Comparison of ENCODE assay signal across 9 cellular contexts in genomic region chr10:97889461-97890265, GRCh38. TPM values are rescaled to one million over a fixed set of nuclear protein-coding genes. Genes with fewer than 3 reads are reported as not detected.
DNase-seq lines count a peak whose midpoint lies in the region; ATAC-seq, FAIRE-seq and TF ChIP-seq lines count a peak whose summit lies in the region.
"Had no signal": no experiment of that assay in that cellular context is flagged by ENCODE, and none has a peak within 500 bp of the region (broad histone marks: within the 10 kb centered on the region; RNA-seq: fewer than 3 reads in every experiment).

No MANE protein-coding gene starts in this region.

- no peak for FAIRE-seq in H1 (lab: Jason Lieb, UNC)

- H3K23ac ChIP-seq in H1 (ENCODE audit: insufficient read length): no peak overlapping the region

- peak overlapping the region; percentile 45 for H4K5ac ChIP-seq in H1 (ENCODE audit: insufficient read length, low read depth, low read length)

- H3K4me2 ChIP-seq in H1 (ENCODE audit: insufficient read depth in 1 of 2, low read depth in 2 of 2, low read length in 2 of 2): peak overlapping the region; percentile 58 to 64
- H3K4me2 ChIP-seq in osteoblast (ENCODE audit: insufficient read depth, low read length): no peak overlapping the region

- H3K18ac ChIP-seq in H1 (ENCODE audit: extremely low read depth, low read length): peak overlapping the region; percentile 95

- H2AK5ac ChIP-seq in H1 (ENCODE audit: low read depth, low read length): peak overlapping the region; percentile 75; the same call in 1 of the 2 replicates

- H3K36me3 ChIP-seq in H1 (ENCODE audit: control insufficient read depth in 2 of 4, insufficient read depth in 4 of 4, low read length in 3 of 4) (no peaks in the 10 kb centered on the region), osteoblast (ENCODE audit: insufficient read depth, low read length) (no peaks in the 10 kb centered on the region)
- H3K36me3 ChIP-seq: thoracic aorta had no signal

- peak overlapping the region; percentile 83; the same call in 1 of the 2 replicates for H2BK5ac ChIP-seq in H1 (ENCODE audit: low read depth, low read length)

- H3K79me1 ChIP-seq in H1 (ENCODE audit: low read depth, low read length): no peaks in the 10 kb centered on the region

- peak overlapping the region; percentile 72 for H2BK120ac ChIP-seq in H1 (replicated peaks; ENCODE audit: low read depth, low read length)

- peak overlapping the region; percentile 85 for H3K4ac ChIP-seq in H1 (replicated peaks; ENCODE audit: insufficient read length, low read depth, low read length)

- no peak overlapping the region; a peak in 3 of 7 replicates for H3K9ac ChIP-seq in H1 (replicated peaks in 1 of 4; ENCODE audit: extremely low read depth in 1 of 4, low read depth in 3 of 4, low read length in 3 of 4)

- H3K27me3 ChIP-seq in H1 (replicated peaks in 1 of 4; ENCODE audit: control insufficient read depth in 3 of 4, extremely low read depth in 1 of 4, insufficient read depth in 3 of 4, low read length in 3 of 4) (no peaks in the 10 kb centered on the region; a peak in 1 of 7 replicates), osteoblast (ENCODE audit: insufficient read depth, low read length) (peaks cover 4% of the 10 kb centered on the region)

- H3K4me1 ChIP-seq in H1 (replicated peaks in 1 of 4; ENCODE audit: control insufficient read depth in 3 of 4, insufficient read depth in 4 of 4, low read length in 3 of 4): peaks cover 0 to 18% (median 13%) of the 10 kb centered on the region in 4 experiments; a peak in 6 of 7 replicates
- H3K4me1 ChIP-seq in osteoblast (ENCODE audit: insufficient read depth, low read length): peaks cover 12% of the 10 kb centered on the region

- DNase-seq in GOT3 (lab: John Stamatoyannopoulos, UW): peak; percentile 4
- DNase-seq in NCI-H226: peak; percentile 40
- peak; percentile 59 to 68 for DNase-seq in H1 (ENCODE audit: low read depth in 1 of 2, low spot score in 2 of 2)
- no peak for DNase-seq in osteoblast (ENCODE audit: insufficient read length, low spot score, missing footprints)
- no peak for DNase-seq in COR-L47 (lab: John Stamatoyannopoulos, UW)

- no peak for TF ChIP-seq POLR2A in H1 (IDR thresholded peaks at IDR 0.05; ENCODE audit: control extremely low read depth in 1 of 2, low read depth in 2 of 2, low read length in 2 of 2)

- peak overlapping the region; percentile 97 for H2BK20ac ChIP-seq in H1 (ENCODE audit: low read length)

- TF ChIP-seq CTCF in H1 (IDR thresholded peaks at IDR 0.05; ENCODE audit: control extremely low read depth in 1 of 3, insufficient read depth in 1 of 3, low read depth in 1 of 3, low read length in 3 of 3) (no peak), osteoblast (IDR thresholded peaks at IDR 0.05; ENCODE audit: extremely low read depth, low read depth, low read length) (no peak)

- H3K27ac ChIP-seq in H1 (ENCODE audit: low read depth, low read length) (no peak overlapping the region; the same call in 1 of the 2 replicates), osteoblast (ENCODE audit: low read depth, low read length) (no peak overlapping the region)
- H3K27ac ChIP-seq: thoracic aorta had no signal

- ATAC-seq in HG02852 (IDR thresholded peaks at IDR 0.05; ENCODE audit: unreplicated experiment) (no peak), GM21360 (IDR thresholded peaks at IDR 0.05; ENCODE audit: unreplicated experiment) (no peak), GM19455 (IDR thresholded peaks at IDR 0.05; ENCODE audit: unreplicated experiment) (no peak)

- H2BK15ac ChIP-seq in H1 (ENCODE audit: low read length): peak overlapping the region; percentile 84; the same call in 1 of the 2 replicates

- peak overlapping the region; percentile 99 for H4K91ac ChIP-seq in H1 (replicated peaks; ENCODE audit: insufficient read length, low read length)

- H3K4me3 ChIP-seq in H1 (ENCODE audit: extremely low read depth in 1 of 4, insufficient read depth in 2 of 4, low read depth in 3 of 4, low read length in 4 of 4) (peak overlapping the region in 1 of 4 experiments; percentile 40; a peak in 2 of 8 replicates), osteoblast (ENCODE audit: insufficient read depth, low read length) (peak overlapping the region; percentile 5)
- H3K4me3 ChIP-seq: thoracic aorta had no signal

- no peak overlapping the region for H3K56ac ChIP-seq in H1 (replicated peaks; ENCODE audit: insufficient read length, low read depth, low read length)

- H3K23me2 ChIP-seq in H1 (ENCODE audit: low read depth, low read length): peaks cover 4% of the 10 kb centered on the region; the same call in 1 of the 2 replicates

- CTCF ChIA-PET in H1 (lab: Charles Lee; ENCODE audit: partially characterized antibody): interaction anchor here (0.6 to 7.5 kb wide), 18 partner anchors 9 to 1534 kb away, joined by 3 to 56 read pairs (median 6); no protein-coding TSS in a partner anchor

- 40% methylated on average over 18 of the region's 18 CpGs; no CpG with 5 or more reads in 1 of the 2 experiments for WGBS in H1 (ENCODE audit: extremely low coverage in 1 of 2, insufficient coverage in 1 of 2, insufficient read length in 1 of 2, insufficient replicate concordance in 2 of 2, low coverage in 1 of 2, low lambda C conversion rate in 2 of 2, missing lambda C conversion rate in 1 of 2), 2 experiments

- H3K79me2 ChIP-seq in H1 (ENCODE audit: control insufficient read depth in 1 of 2, insufficient read depth in 2 of 2, low read length in 2 of 2): no peaks in the 10 kb centered on the region
- no peaks in the 10 kb centered on the region for H3K79me2 ChIP-seq in osteoblast (ENCODE audit: insufficient read depth, low read length)

- POLR2A ChIA-PET in H1 (lab: Charles Lee; ENCODE audit: partially characterized antibody): interaction anchor here (0.7 to 2.4 kb wide), 6 partner anchors 10 to 141 kb away, joined by 3 to 11 read pairs (median 5); partner anchors contain the start of gene CRTAC1

- H2BK12ac ChIP-seq in H1 (ENCODE audit: low read depth, low read length): peak overlapping the region; percentile 98

- H3K9me3 ChIP-seq in H1 (ENCODE audit: insufficient read depth in 2 of 2, low read depth in 1 of 2, low read length in 1 of 2) (no peaks in the 10 kb centered on the region), osteoblast (ENCODE audit: low read depth, low read length) (no peaks in the 10 kb centered on the region)
- H3K9me3 ChIP-seq: thoracic aorta had no signal

- H4K8ac ChIP-seq in H1 (ENCODE audit: extremely low read depth, insufficient read depth, low read length): peak overlapping the region; percentile 36; the same call in 1 of the 2 replicates

- no peak for TF ChIP-seq EP300 in H1 (IDR thresholded peaks at IDR 0.05; ENCODE audit: borderline replicate concordance in 1 of 2, low read depth in 2 of 2, low read length in 2 of 2)

- peak overlapping the region; percentile 64 for H3K14ac ChIP-seq in H1 (ENCODE audit: insufficient read length)

- no peaks in the 10 kb centered on the region for H4K20me1 ChIP-seq in H1 (replicated peaks in 1 of 2; ENCODE audit: control insufficient read depth in 1 of 2, insufficient read depth in 2 of 2, low read length in 2 of 2)
- H4K20me1 ChIP-seq in osteoblast (ENCODE audit: insufficient read depth, low read length): no peaks in the 10 kb centered on the region

- H2AFZ ChIP-seq in H1 (ENCODE audit: low read length) (peak overlapping the region; percentile 90), osteoblast (ENCODE audit: low read length) (no peak overlapping the region)

- no peak for TF ChIP-seq RAD21 in H1 (IDR thresholded peaks at IDR 0.05 in 1 of 2, conservative IDR thresholded peaks at IDR 0.05 in 1 of 2; ENCODE audit: low read depth in 2 of 2, low read length in 2 of 2)

TF ChIP-seq in H1, 55 proteins besides CTCF, POLR2A, EP300 and RAD21:
- peak; percentile 22; the same call in 1 of the 2 replicates for TF ChIP-seq KDM1A (IDR thresholded peaks at IDR 0.05; ENCODE audit: borderline replicate concordance, low read length)
- TF ChIP-seq E2F6 (IDR thresholded peaks at IDR 0.05): peak; percentile 63; the same call in 1 of the 2 replicates
- no peak for TF ChIP-seq POLR2AphosphoS5 (IDR thresholded peaks at IDR 0.05; ENCODE audit: low read depth, low read length)
- peak; percentile 3; the same call in 1 of the 2 replicates for TF ChIP-seq NRF1 (IDR thresholded peaks at IDR 0.05; ENCODE audit: low read depth, low read length)

RNA-seq across cellular contexts. Expression of gene GOLGA7B, which starts 40.0 kb away (rescaled TPM):
- total RNA-seq in H1 (2021; fragmentation: NEBNext Ultra II Directional; extraction: Animal tissue kit (Norgen Biotek cat#: 25700)): 0.04 TPM in 1 of 2 replicates, not detected in the other
- polyA plus RNA-seq in H1 (2011; rRNA removed): 0.02 and 0.14 TPM in 2 replicates
- polyA plus RNA-seq in H1 (2011; cell fraction: cytosol; rRNA removed): 0.14 TPM
- polyA plus RNA-seq in H1 (2011; cell fraction: nucleus; rRNA removed): 0.27 TPM
- 0.08 to 0.29 TPM (median 0.18 TPM) in 4 replicates for polyA plus RNA-seq in H1 (2012, experiment 1 of 2)
- 0.04 TPM for polyA plus RNA-seq in H1 (2012, experiment 2 of 2)
- 0.02 TPM for polyA plus RNA-seq in H1 (2013, experiment 1 of 2)
- polyA plus RNA-seq in H1 (2013, experiment 2 of 2): 0.02 TPM
- polyA minus RNA-seq in H1 (2011; rRNA and poly(A)+ RNA removed): 0.13 and 0.24 TPM in 2 replicates
- polyA minus RNA-seq in H1 (2011; cell fraction: cytosol; rRNA and poly(A)+ RNA removed): not detected
- not detected for polyA minus RNA-seq in H1 (2011; cell fraction: nucleus; rRNA and poly(A)+ RNA removed)
- under 0.01 TPM in 1 of 2 replicates, not detected in the other for total RNA-seq in osteoblast

Comparison
In these comparisons a context has a peak if more than half of its experiments do, and no peak if none do; other contexts are left out.
1. DNase-seq: peak in GOT3 (single experiment), NCI-H226 (single experiment) and H1 (2 of 2); none in osteoblast (single experiment) and COR-L47 (single experiment).